2 cellular contexts compared by ENCODE assay signal in genomic region chr16:20430480-20430879, GRCh38. TPM values are rescaled to one million over a fixed set of nuclear protein-coding genes. Genes with fewer than 3 reads are reported as not detected.
"Had no signal": no experiment of that assay in that cellular context is flagged by ENCODE, and none has a peak within 500 bp of the region (broad histone marks: within the 10 kb centered on the region; RNA-seq: fewer than 3 reads in every experiment).

No MANE protein-coding gene starts in this region.

RNA-seq across cellular contexts. Expression of gene ACSM2A, which starts 20.8 kb away (rescaled TPM):
- total RNA-seq: G401, GM12878 had no signal
- polyA plus RNA-seq: GM12878 had no signal

RNA-seq across cellular contexts. Expression of gene ACSM5, which starts 21.1 kb away (rescaled TPM):
- total RNA-seq: G401 had no signal

RNA-seq across cellular contexts. Expression of gene PDILT, which starts 25.9 kb away (rescaled TPM):
- total RNA-seq: G401, GM12878 had no signal
- polyA plus RNA-seq: GM12878 had no signal
